Comparison of ENCODE assay signal across 13 cellular contexts in the genomic region with DNA sequence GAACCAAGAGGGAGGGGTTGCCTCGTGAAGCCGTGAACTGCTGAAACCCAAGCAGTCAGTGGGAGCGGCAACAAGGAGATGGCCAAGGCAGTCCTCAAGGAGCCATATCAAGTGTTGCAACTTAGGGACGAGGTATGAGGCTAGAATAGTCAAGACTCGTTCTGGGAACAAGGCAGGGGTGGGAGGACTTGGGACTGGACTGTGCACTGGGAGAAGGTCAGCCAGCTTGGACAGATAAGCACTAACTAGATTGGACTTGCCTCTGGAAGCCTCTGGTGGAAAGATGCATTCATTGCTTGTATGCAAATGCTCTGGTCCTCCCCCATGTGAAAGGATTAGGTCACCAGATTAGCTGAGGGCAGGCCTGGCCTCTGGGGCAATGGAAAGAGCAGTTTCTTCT.
DNase-seq lines count a peak whose midpoint lies in the region; ATAC-seq and TF ChIP-seq lines count a peak whose summit lies in the region.
"Had no signal": no experiment of that assay in that cellular context is flagged by ENCODE, and none has a peak within 500 bp of the region (broad histone marks: within the 10 kb centered on the region; RNA-seq: fewer than 3 reads in every experiment).

No MANE protein-coding gene starts in this region.

- DNase-seq in OCI-M1 (lab: John Stamatoyannopoulos, UW) (peak; percentile 43), endodermal cell (peak; percentile 55), kidney tubule cell (ENCODE audit: low spot score) (peak; percentile 23), testis (peak; percentile 87), GOT3 (lab: John Stamatoyannopoulos, UW) (no peak), T-cell (no peak)
- DNase-seq: activated T-cell treated with anti-CD3 and anti-CD28 coated beads for 4 hours; CD4-positive, alpha-beta memory T cell; hippocampal formation; RPMI8226 had no signal

- H3K27me3 ChIP-seq in endodermal cell (ENCODE audit: control insufficient read depth, insufficient read depth, low read length, poor library complexity, severe bottlenecking) (no peaks in the 10 kb centered on the region), testis (no peaks in the 10 kb centered on the region)

- H3K27ac Mint-ChIP-seq in endodermal cell (no peak overlapping the region), T-cell (no peak overlapping the region)
- H3K27ac Mint-ChIP-seq: CD4-positive, alpha-beta memory T cell had no signal

- H3K9me3 Mint-ChIP-seq in endodermal cell (peaks cover 4% of the 10 kb centered on the region), T-cell (no peaks in the 10 kb centered on the region)
- H3K9me3 Mint-ChIP-seq: CD4-positive, alpha-beta memory T cell had no signal

- H3K27ac ChIP-seq in endodermal cell (ENCODE audit: low read depth, low read length) (no peak overlapping the region), testis (no peak overlapping the region)
- H3K27ac ChIP-seq: prostate gland, VCaP had no signal

- H3K9ac ChIP-seq in endodermal cell (ENCODE audit: extremely low read depth, low read length, poor library complexity, severe bottlenecking): no peak overlapping the region

- H3K9me3 ChIP-seq in endodermal cell (ENCODE audit: control insufficient read depth, low read length) (no peaks in the 10 kb centered on the region), testis (no peaks in the 10 kb centered on the region)
- H3K9me3 ChIP-seq: prostate gland had no signal

- H3K4me1 ChIP-seq in endodermal cell (ENCODE audit: control insufficient read depth, insufficient read depth, low read length) (peaks cover 4% of the 10 kb centered on the region), testis (peaks cover 12% of the 10 kb centered on the region)
- H3K4me1 ChIP-seq: prostate gland had no signal

- H3K36me3 Mint-ChIP-seq in endodermal cell (ENCODE audit: low read depth): no peaks in the 10 kb centered on the region
- no peaks in the 10 kb centered on the region for H3K36me3 Mint-ChIP-seq in T-cell
- H3K36me3 Mint-ChIP-seq: CD4-positive, alpha-beta memory T cell had no signal

- ATAC-seq in T-cell (replicated peaks in 1 of 4) (no peak), GM19397 (IDR thresholded peaks at IDR 0.05; ENCODE audit: unreplicated experiment) (no peak)

- POLR2A ChIA-PET in T-cell (lab: Charles Lee): no interaction called here

- H3K27me3 Mint-ChIP-seq in endodermal cell (ENCODE audit: insufficient read depth): no peaks in the 10 kb centered on the region
- H3K27me3 Mint-ChIP-seq in T-cell: no peaks in the 10 kb centered on the region

- no peak for TF ChIP-seq POLR2A in testis (IDR thresholded peaks at IDR 0.05)

- H3K36me3 ChIP-seq in endodermal cell (ENCODE audit: control insufficient read depth, insufficient read depth, low read length): no peaks in the 10 kb centered on the region
- no peaks in the 10 kb centered on the region for H3K36me3 ChIP-seq in testis (ENCODE audit: low read depth, missing control alignments)
- H3K36me3 ChIP-seq: prostate gland had no signal

- peak; percentile 38 for TF ChIP-seq CTCF in endodermal cell (conservative IDR thresholded peaks at IDR 0.05)
- TF ChIP-seq CTCF in testis (IDR thresholded peaks at IDR 0.05): no peak

- H3K4me1 Mint-ChIP-seq in endodermal cell (peaks cover 16% of the 10 kb centered on the region), T-cell (no peaks in the 10 kb centered on the region)

- H3K4me3 ChIP-seq in endodermal cell (ENCODE audit: low read length): no peak overlapping the region
- no peak overlapping the region for H3K4me3 ChIP-seq in testis
- H3K4me3 ChIP-seq: prostate gland had no signal

- 84 to 87% methylated on average over 5 of the region's 5 CpGs for WGBS in endodermal cell (ENCODE audit: insufficient coverage in 1 of 2, insufficient read length in 1 of 2), 2 experiments
- WGBS in testis, 2 donors: 46 to 60% methylated on average over 5 of the region's 5 CpGs

- intact Hi-C loops in testis (cut with DNase I; ENCODE audit: low total_unique reads): no loop called here

- CTCF ChIA-PET in T-cell (lab: Charles Lee): no interaction called here

- H3K4me3 Mint-ChIP-seq in endodermal cell (no peak overlapping the region), T-cell (no peak overlapping the region)
- H3K4me3 Mint-ChIP-seq: CD4-positive, alpha-beta memory T cell had no signal

Comparison
In these comparisons a context has a peak if more than half of its experiments do, and no peak if none do; other contexts are left out.
1. DNase-seq: peak in OCI-M1 (single experiment), endodermal cell (single experiment), kidney tubule cell (single experiment) and testis (single experiment); none in GOT3 (single experiment) and T-cell (0 of 34).